12 cellular contexts compared by ENCODE assay signal in the genomic region with DNA sequence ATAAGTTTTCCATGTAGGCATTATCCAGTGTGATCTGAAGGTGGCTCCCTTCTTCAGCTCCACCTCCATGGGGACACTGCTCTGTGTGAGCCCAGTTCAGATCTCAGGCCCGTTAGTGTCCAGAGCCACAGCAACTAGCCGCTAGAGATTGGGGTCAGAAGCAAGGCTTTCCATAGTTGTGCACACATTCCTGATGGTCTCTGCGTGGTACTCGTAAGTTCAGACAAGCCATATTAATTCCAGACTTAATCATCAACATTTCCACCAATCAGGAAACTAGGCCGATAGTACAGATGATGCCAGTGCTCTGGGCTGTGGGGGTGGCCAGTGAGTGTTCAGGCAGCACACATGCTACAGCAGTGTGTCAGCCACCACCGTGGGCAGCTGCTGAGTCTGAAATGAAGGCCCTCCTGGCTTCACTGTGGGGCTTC. TPM values are rescaled to one million over a fixed set of nuclear protein-coding genes. Genes with fewer than 3 reads are reported as not detected.
DNase-seq lines count a peak whose midpoint lies in the region; ATAC-seq, FAIRE-seq and TF ChIP-seq lines count a peak whose summit lies in the region.
"Had no signal": no experiment of that assay in that cellular context is flagged by ENCODE, and none has a peak within 500 bp of the region (broad histone marks: within the 10 kb centered on the region; RNA-seq: fewer than 3 reads in every experiment).

No MANE protein-coding gene starts in this region.

- BruUV-seq in Panc1 (replicated peaks; lab: Mats Ljungman, UMichigan) (no TSS peak), endothelial cell of umbilical vein (replicated peaks; lab: Mats Ljungman, UMichigan) (no TSS peak)

- intact Hi-C loops in Panc1 (cut with micrococcal nuclease; ENCODE audit: unreplicated experiment): no loop called here
- intact Hi-C loops in endothelial cell of umbilical vein (cut with micrococcal nuclease): no loop called here
- intact Hi-C loops in posterior cingulate gyrus (cut with DNase I): no loop called here
- intact Hi-C loops in naive thymus-derived CD4-positive, alpha-beta T cell (cut with micrococcal nuclease): no loop called here
- intact Hi-C loops in natural killer cell (cut with micrococcal nuclease): no loop called here

- TF ChIP-seq CTCF in Panc1 (IDR thresholded peaks at IDR 0.05) (no peak), endothelial cell of umbilical vein (IDR thresholded peaks at IDR 0.05; ENCODE audit: extremely low read depth in 1 of 2, insufficient read depth in 1 of 2, low read depth in 1 of 2, low read length in 2 of 2) (no peak), natural killer cell (IDR thresholded peaks at IDR 0.05) (no peak)

- no peaks in the 10 kb centered on the region for H3K9me1 ChIP-seq in endothelial cell of umbilical vein (replicated peaks; ENCODE audit: control insufficient read depth, extremely low read depth, insufficient read depth, low read length)

- H2AFZ ChIP-seq in endothelial cell of umbilical vein (ENCODE audit: low read depth, low read length): peak overlapping the region; percentile 81

- no peak overlapping the region for H3K4me2 ChIP-seq in endothelial cell of umbilical vein (ENCODE audit: insufficient read depth, low read length)

- POLR2A ChIA-PET in Panc1 (lab: Charles Lee): no interaction called here
- POLR2A ChIA-PET in endothelial cell of umbilical vein (lab: Charles Lee): interaction anchor here (1.2 kb wide), 1 partner anchor 18 kb away, joined by 6 read pairs; no protein-coding TSS in a partner anchor
- POLR2A ChIA-PET in naive thymus-derived CD4-positive, alpha-beta T cell (lab: Charles Lee): interaction anchor here (1.2 kb wide), 1 partner anchor 10 kb away, joined by 5 read pairs; no protein-coding TSS in a partner anchor

- H3K27me3 ChIP-seq in Panc1 (ENCODE audit: control insufficient read depth, insufficient read depth, low read length) (no peaks in the 10 kb centered on the region), endothelial cell of umbilical vein (ENCODE audit: control insufficient read depth in 2 of 2, insufficient read depth in 2 of 2, low read length in 2 of 2) (peaks cover 2% of the 10 kb centered on the region in 2 experiments)
- H3K27me3 ChIP-seq in naive thymus-derived CD4-positive, alpha-beta T cell (ENCODE audit: control insufficient read depth in 2 of 2, insufficient read depth in 2 of 2, low read length in 2 of 2): no peaks in the 10 kb centered on the region

- DNase-seq in GM04503 (ENCODE audit: low read depth) (peak; percentile 87), Panc1 (ENCODE audit: low read depth, low spot score) (no peak), endothelial cell of umbilical vein (ENCODE audit: low read depth, low spot score) (no peak), posterior cingulate gyrus (peak in 6 of 10 donors; percentile 25 to 90 (median 69)), NCI-H187 (lab: John Stamatoyannopoulos, UW) (no peak), NCI-H446 (lab: John Stamatoyannopoulos, UW) (no peak), natural killer cell (no peak)
- DNase-seq in naive thymus-derived CD4-positive, alpha-beta T cell: no peak
- DNase-seq: KG1, SIG-M5 had no signal

- ATAC-seq in Panc1: peak; percentile 81
- ATAC-seq in naive thymus-derived CD4-positive, alpha-beta T cell: no peak
- no peak for ATAC-seq in natural killer cell

- no peaks in the 10 kb centered on the region for H3K9me3 ChIP-seq in Panc1 (ENCODE audit: control insufficient read depth, insufficient read depth, low read depth, low read length)
- no peaks in the 10 kb centered on the region for H3K9me3 ChIP-seq in endothelial cell of umbilical vein (replicated peaks; ENCODE audit: control insufficient read depth, insufficient read depth, low read length)
- H3K9me3 ChIP-seq in naive thymus-derived CD4-positive, alpha-beta T cell (ENCODE audit: control insufficient read depth in 2 of 3, low read length in 3 of 3): peaks cover 0 to 5% (median 0%) of the 10 kb centered on the region in 3 experiments

- FAIRE-seq in endothelial cell of umbilical vein (lab: Jason Lieb, UNC): peak; percentile 52

- peaks cover 0 to 1% (median 0%) of the 10 kb centered on the region in 7 donors for H3K4me1 Mint-ChIP-seq in naive thymus-derived CD4-positive, alpha-beta T cell
- H3K4me1 Mint-ChIP-seq in natural killer cell: no peaks in the 10 kb centered on the region
- H3K4me1 Mint-ChIP-seq: activated naive CD4-positive, alpha-beta T cell treated with anti-CD3 and anti-CD28 coated beads, Interleukin-2, amount 50 U/mL, for 24 hours had no signal

- H3K27ac ChIP-seq in Panc1 (ENCODE audit: low read length): no peak overlapping the region
- H3K27ac ChIP-seq in endothelial cell of umbilical vein (ENCODE audit: insufficient read depth, low read depth, low read length): no peak overlapping the region
- H3K27ac ChIP-seq in naive thymus-derived CD4-positive, alpha-beta T cell (ENCODE audit: low read depth, low read length): no peak overlapping the region

- CTCF ChIA-PET in Panc1 (lab: Charles Lee): no interaction called here
- CTCF ChIA-PET in endothelial cell of umbilical vein (lab: Charles Lee): interaction anchor here (1.0 kb wide), 1 partner anchor 10 kb away, joined by 4 read pairs; no protein-coding TSS in a partner anchor
- CTCF ChIA-PET in naive thymus-derived CD4-positive, alpha-beta T cell (lab: Charles Lee): no interaction called here

- H3K9ac ChIP-seq in endothelial cell of umbilical vein (replicated peaks; ENCODE audit: extremely low read depth, insufficient read depth, low read length): no peak overlapping the region

- H3K4me3 ChIP-seq in Panc1 (ENCODE audit: low read depth in 2 of 2, low read length in 2 of 2) (no peak overlapping the region), endothelial cell of umbilical vein (replicated peaks in 1 of 3; ENCODE audit: insufficient read depth in 1 of 3, low read depth in 1 of 3, low read length in 3 of 3) (no peak overlapping the region)
- no peak overlapping the region for H3K4me3 ChIP-seq in naive thymus-derived CD4-positive, alpha-beta T cell (ENCODE audit: low read length)

- H4K20me1 ChIP-seq in endothelial cell of umbilical vein (replicated peaks; ENCODE audit: control insufficient read depth, extremely low read depth, insufficient read depth, low read length): no peaks in the 10 kb centered on the region

- peaks cover 10 to 18% (median 13%) of the 10 kb centered on the region in 5 donors for H3K36me3 Mint-ChIP-seq in naive thymus-derived CD4-positive, alpha-beta T cell
- H3K36me3 Mint-ChIP-seq in natural killer cell: no peaks in the 10 kb centered on the region

- H3K4me1 ChIP-seq in Panc1 (ENCODE audit: control insufficient read depth, insufficient read depth, low read length) (no peaks in the 10 kb centered on the region), endothelial cell of umbilical vein (ENCODE audit: control insufficient read depth, extremely low read depth, insufficient read depth, low read length) (no peaks in the 10 kb centered on the region)
- no peaks in the 10 kb centered on the region for H3K4me1 ChIP-seq in naive thymus-derived CD4-positive, alpha-beta T cell (ENCODE audit: control insufficient read depth in 2 of 2, insufficient read depth in 2 of 2, low read length in 2 of 2)

- H3K27me3 Mint-ChIP-seq in naive thymus-derived CD4-positive, alpha-beta T cell: peaks cover 0 to 8% (median 0%) of the 10 kb centered on the region in 5 donors
- H3K27me3 Mint-ChIP-seq in natural killer cell (ENCODE audit: low read depth in 2 of 2): peaks cover 0 to 6% of the 10 kb centered on the region in 2 donors
- H3K27me3 Mint-ChIP-seq: activated naive CD4-positive, alpha-beta T cell treated with anti-CD3 and anti-CD28 coated beads, Interleukin-2, amount 50 U/mL, for 24 hours; progenitor cell of endocrine pancreas had no signal

- peaks cover 0 to 12% (median 5%) of the 10 kb centered on the region in 11 donors for H3K9me3 Mint-ChIP-seq in naive thymus-derived CD4-positive, alpha-beta T cell
- peaks cover 0 to 3% of the 10 kb centered on the region in 2 donors for H3K9me3 Mint-ChIP-seq in natural killer cell

- dilution Hi-C loops in endothelial cell of umbilical vein (cut with MboI; ENCODE audit: extremely low pct_ligation_motif_present, low sequenced_read_pairs): no loop called here

- H3K79me2 ChIP-seq in endothelial cell of umbilical vein (ENCODE audit: control insufficient read depth, insufficient read depth, low read length): no peaks in the 10 kb centered on the region

- H3K36me3 ChIP-seq in Panc1 (ENCODE audit: control insufficient read depth, insufficient read depth, low read length): no peaks in the 10 kb centered on the region
- no peaks in the 10 kb centered on the region for H3K36me3 ChIP-seq in endothelial cell of umbilical vein (ENCODE audit: control insufficient read depth in 2 of 2, extremely low read depth in 1 of 2, insufficient read depth in 2 of 2, low read length in 2 of 2)
- H3K36me3 ChIP-seq in naive thymus-derived CD4-positive, alpha-beta T cell (ENCODE audit: control insufficient read depth in 2 of 3, insufficient read depth in 3 of 3, low read length in 3 of 3): no peaks in the 10 kb centered on the region

- no peak for TF ChIP-seq POLR2A in endothelial cell of umbilical vein (IDR thresholded peaks at IDR 0.05; ENCODE audit: low read depth, low read length)

- in situ Hi-C loops in Panc1 (cut with HindIII; ENCODE audit: low pct_unique_long_range_greater_than_20kb, low sequenced_read_pairs): no loop called here

- no peak overlapping the region for H3K4me3 Mint-ChIP-seq in naive thymus-derived CD4-positive, alpha-beta T cell
- H3K4me3 Mint-ChIP-seq in natural killer cell: no peak overlapping the region
- H3K4me3 Mint-ChIP-seq: activated naive CD4-positive, alpha-beta T cell treated with anti-CD3 and anti-CD28 coated beads, Interleukin-2, amount 50 U/mL, for 24 hours had no signal

- no peak overlapping the region for H3K27ac Mint-ChIP-seq in naive thymus-derived CD4-positive, alpha-beta T cell
- H3K27ac Mint-ChIP-seq in natural killer cell: no peak overlapping the region
- H3K27ac Mint-ChIP-seq: activated naive CD4-positive, alpha-beta T cell treated with anti-CD3 and anti-CD28 coated beads, Interleukin-2, amount 50 U/mL, for 24 hours; progenitor cell of endocrine pancreas had no signal

TF ChIP-seq in endothelial cell of umbilical vein, 7 proteins besides CTCF, POLR2A, EP300 and RAD21 (continues in another document):
- no peak for TF ChIP-seq MYC (IDR thresholded peaks at IDR 0.05; ENCODE audit: low read depth, low read length)

RNA-seq across cellular contexts. Expression of a gene that starts 17.5 kb away (rescaled TPM):
- total RNA-seq in Panc1 (2021; ENCODE audit: unreplicated experiment) (141 TPM), endothelial cell of umbilical vein (150 and 155 TPM in 2 replicates), natural killer cell (10 to 100 TPM; 65.8 to 99.1 (median 80.9) TPM)
- polyA plus RNA-seq in Panc1 (2012; ENCODE audit: insufficient read length): 86.3 TPM
- polyA plus RNA-seq in endothelial cell of umbilical vein: 6.8 and 16.3 TPM in 2 replicates
- 23.8 and 31.4 TPM in 2 replicates for polyA plus RNA-seq in endothelial cell of umbilical vein (2011; cell fraction: cytosol; rRNA removed)
- polyA plus RNA-seq in endothelial cell of umbilical vein (2011; cell fraction: nucleus; rRNA removed): 26.4 and 36.2 TPM in 2 replicates
- 103 and 191 TPM in 2 replicates for polyA plus RNA-seq in endothelial cell of umbilical vein (2012)
- polyA minus RNA-seq in endothelial cell of umbilical vein: 21.4 and 21.9 TPM in 2 replicates
- polyA minus RNA-seq in endothelial cell of umbilical vein (2011; cell fraction: cytosol; rRNA and poly(A)+ RNA removed): 22.9 TPM
- polyA minus RNA-seq in endothelial cell of umbilical vein (2011; cell fraction: nucleus; rRNA and poly(A)+ RNA removed): 44.2 and 46.1 TPM in 2 replicates
- total RNA-seq in naive thymus-derived CD4-positive, alpha-beta T cell: 100 to 1,000 TPM in 1 of 5 experiments, 10 to 100 TPM in 4; 69.8 to 131 (median 82.2) TPM
- 10 to 100 TPM; 71.5 to 84.9 TPM for polyA plus RNA-seq in naive thymus-derived CD4-positive, alpha-beta T cell

Comparison
In these comparisons a context has a peak if more than half of its experiments do, and no peak if none do; other contexts are left out.
1. DNase-seq: peak in GM04503 (single experiment) and posterior cingulate gyrus (6 of 10); none in Panc1 (single experiment), endothelial cell of umbilical vein (single experiment), NCI-H187 (0 of 2), naive thymus-derived CD4-positive, alpha-beta T cell (0 of 9), NCI-H446 (0 of 2) and natural killer cell (single experiment).